23 cellular contexts compared by ENCODE assay signal in genomic region chr7:107799645-107800264, GRCh38. TPM values are rescaled to one million over a fixed set of nuclear protein-coding genes. Genes with fewer than 3 reads are reported as not detected.
DNase-seq lines count a peak whose midpoint lies in the region; ATAC-seq, FAIRE-seq and TF ChIP-seq lines count a peak whose summit lies in the region.
"Had no signal": no experiment of that assay in that cellular context is flagged by ENCODE, and none has a peak within 500 bp of the region (broad histone marks: within the 10 kb centered on the region; RNA-seq: fewer than 3 reads in every experiment).

No MANE protein-coding gene starts in this region.

- no peak for FAIRE-seq in small intestine (lab: Jason Lieb, UNC)
- FAIRE-seq: D721Med, GM12892 had no signal

- H3K27ac Mint-ChIP-seq in CD4-positive, alpha-beta memory T cell: no peak overlapping the region
- H3K27ac Mint-ChIP-seq: CD4-positive, CD25-positive, alpha-beta regulatory T cell had no signal

- H3K36me3 Mint-ChIP-seq in CD4-positive, alpha-beta memory T cell: peaks cover 0 to 4% of the 10 kb centered on the region in 2 donors

- no peak overlapping the region for H3K4me3 ChIP-seq in LNCaP clone FGC (ENCODE audit: low read depth, low read length)
- no peak overlapping the region for H3K4me3 ChIP-seq in esophagus muscularis mucosa
- H3K4me3 ChIP-seq in liver (ENCODE audit: low read depth in 1 of 3, low read length in 3 of 3): no peak overlapping the region
- peak overlapping the region; percentile 0 to 68 for H3K4me3 ChIP-seq in small intestine (ENCODE audit: low read depth in 1 of 2, low read length in 2 of 2)
- H3K4me3 ChIP-seq in CD4-positive, alpha-beta memory T cell (ENCODE audit: low read length in 2 of 2): no peak overlapping the region

- H3K4me1 ChIP-seq in esophagus muscularis mucosa (peaks cover 0 to 27% (median 18%) of the 10 kb centered on the region in 4 donors), liver (ENCODE audit: control insufficient read depth in 4 of 4, insufficient read depth in 4 of 4, low read length in 3 of 4) (peaks cover 0 to 9% (median 4%) of the 10 kb centered on the region in 4 donors), small intestine (ENCODE audit: control insufficient read depth in 2 of 2, insufficient read depth in 1 of 2, low read depth in 1 of 2, low read length in 1 of 2) (peaks cover 0 to 3% of the 10 kb centered on the region in 2 donors)
- H3K4me1 ChIP-seq in CD4-positive, alpha-beta memory T cell (ENCODE audit: insufficient read depth, low read length): no peaks in the 10 kb centered on the region

- CTCF ChIA-PET in CD4-positive, alpha-beta memory T cell (lab: Charles Lee; ENCODE audit: partially characterized antibody): interaction anchor here (0.9 kb wide), 1 partner anchor 11 kb away, joined by 3 read pairs; no protein-coding TSS in a partner anchor

- H3K27ac ChIP-seq in esophagus muscularis mucosa (replicated peaks in 1 of 4) (peak overlapping the region; percentile 66 to 73 (median 70)), liver (ENCODE audit: low read depth in 1 of 2, low read length in 2 of 2) (no peak overlapping the region), small intestine (ENCODE audit: low read depth in 1 of 2, low read length in 1 of 2) (no peak overlapping the region)
- no peak overlapping the region for H3K27ac ChIP-seq in CD4-positive, alpha-beta memory T cell (ENCODE audit: low read depth, low read length)

- TF ChIP-seq RAD21 in liver (IDR thresholded peaks at IDR 0.05): peak; percentile 11

- intact Hi-C loops in esophagus muscularis mucosa (cut with DNase I) (no loop called here), left ventricle myocardium superior (cut with micrococcal nuclease) (no loop called here)
- intact Hi-C loops in CD4-positive, alpha-beta memory T cell (cut with micrococcal nuclease): no loop called here

- H3K36me3 ChIP-seq in esophagus muscularis mucosa: no peaks in the 10 kb centered on the region
- no peaks in the 10 kb centered on the region for H3K36me3 ChIP-seq in liver (ENCODE audit: control insufficient read depth in 4 of 4, insufficient read depth in 3 of 4, low read depth in 1 of 4, low read length in 3 of 4)
- peaks cover 0 to 2% of the 10 kb centered on the region in 2 donors for H3K36me3 ChIP-seq in small intestine (ENCODE audit: control insufficient read depth in 2 of 2, insufficient read depth in 2 of 2, low read length in 2 of 2)
- no peaks in the 10 kb centered on the region for H3K36me3 ChIP-seq in CD4-positive, alpha-beta memory T cell (ENCODE audit: insufficient read depth, low read length)

- WGBS in esophagus muscularis mucosa: 36% methylated on average over 6 of the region's 6 CpGs
- WGBS in liver: 41% methylated on average over 6 of the region's 6 CpGs
- 10 to 22% (median 17%) methylated on average over 6 of the region's 6 CpGs for WGBS in small intestine, 3 donors

- TF ChIP-seq CTCF in LNCaP clone FGC (IDR thresholded peaks at IDR 0.05; ENCODE audit: control insufficient read depth, extremely low read depth, insufficient read depth) (no peak), esophagus muscularis mucosa (IDR thresholded peaks at IDR 0.05) (no peak), liver (IDR thresholded peaks at IDR 0.05; ENCODE audit: low read depth, low read length, missing input control) (no peak)

- no peaks in the 10 kb centered on the region for H3K9me3 ChIP-seq in esophagus muscularis mucosa
- no peaks in the 10 kb centered on the region for H3K9me3 ChIP-seq in liver (ENCODE audit: control insufficient read depth in 4 of 4, low read length in 3 of 4)
- H3K9me3 ChIP-seq in small intestine (ENCODE audit: control insufficient read depth, low read depth): no peaks in the 10 kb centered on the region
- no peaks in the 10 kb centered on the region for H3K9me3 ChIP-seq in CD4-positive, alpha-beta memory T cell (ENCODE audit: control insufficient read depth in 1 of 2, low read length in 2 of 2)

- H3K9me3 Mint-ChIP-seq in CD4-positive, alpha-beta memory T cell: peaks cover 0 to 9% (median 0%) of the 10 kb centered on the region in 8 donors

- no peak for TF ChIP-seq EP300 in esophagus muscularis mucosa (IDR thresholded peaks at IDR 0.05)

- H3K27me3 ChIP-seq in esophagus muscularis mucosa: no peaks in the 10 kb centered on the region
- H3K27me3 ChIP-seq in liver (ENCODE audit: control insufficient read depth in 4 of 4, insufficient read depth in 4 of 4, low read length in 3 of 4): no peaks in the 10 kb centered on the region
- no peaks in the 10 kb centered on the region for H3K27me3 ChIP-seq in small intestine (ENCODE audit: control insufficient read depth in 2 of 2, insufficient read depth in 2 of 2, low read length in 2 of 2)
- no peaks in the 10 kb centered on the region for H3K27me3 ChIP-seq in CD4-positive, alpha-beta memory T cell (ENCODE audit: insufficient read depth, low read length)

- DNase-seq in LNCaP clone FGC (ENCODE audit: low read depth): peak; percentile 82
- DNase-seq in esophagus muscularis mucosa (ENCODE audit: extremely low spot score): no peak
- DNase-seq in small intestine: peak; percentile 75
- no peak for DNase-seq in left ventricle myocardium superior
- DNase-seq in effector CD4-positive, alpha-beta T cell: no peak
- no peak for DNase-seq in AG08395 (ENCODE audit: low spot score)
- no peak for DNase-seq in CD4-positive, alpha-beta memory T cell
- DNase-seq: AML-193; CD4-positive, CD25-positive, alpha-beta regulatory T cell; DND-41; GDM1; HCEC 1CT; Karpas-422; NCI-H1105 treated with DMSO at 0.1 percent for 48 hours; NCI-H187 treated with DMSO at 0.1 percent for 48 hours; NCI-H2171; NCI-H774 had no signal

- no peak overlapping the region for H3K4me3 Mint-ChIP-seq in CD4-positive, alpha-beta memory T cell
- H3K4me3 Mint-ChIP-seq: CD4-positive, CD25-positive, alpha-beta regulatory T cell had no signal

- POLR2A ChIA-PET in CD4-positive, alpha-beta memory T cell (lab: Charles Lee; ENCODE audit: partially characterized antibody): interaction anchor here (1.3 kb wide), 1 partner anchor 12 kb away, joined by 4 read pairs; no protein-coding TSS in a partner anchor

- no peaks in the 10 kb centered on the region for H3K27me3 Mint-ChIP-seq in CD4-positive, alpha-beta memory T cell

- peaks cover 0 to 6% (median 1%) of the 10 kb centered on the region in 4 donors for H3K4me1 Mint-ChIP-seq in CD4-positive, alpha-beta memory T cell

- H3K9ac ChIP-seq in liver (ENCODE audit: low read depth in 1 of 2, low read length in 2 of 2): no peak overlapping the region

- no peak for TF ChIP-seq POLR2A in esophagus muscularis mucosa (IDR thresholded peaks at IDR 0.05; ENCODE audit: low read depth)

- ATAC-seq in left ventricle myocardium superior: no peak
- ATAC-seq: Panc1 had no signal

TF ChIP-seq in liver, 16 proteins besides CTCF, POLR2A, EP300 and RAD21 (continues in another document):
- TF ChIP-seq JUND (IDR thresholded peaks at IDR 0.05) (peak in 1 of 2 donors; percentile 30), EGR1 (IDR thresholded peaks at IDR 0.05; ENCODE audit: low read depth in 2 of 2) (no peak), TAF1 (conservative IDR thresholded peaks at IDR 0.05) (no peak), HNF4G (IDR thresholded peaks at IDR 0.05) (no peak), REST (IDR thresholded peaks at IDR 0.05) (peak; percentile 23), RXRA (IDR thresholded peaks at IDR 0.05) (peak in 1 of 2 donors; percentile 45), MAX (IDR thresholded peaks at IDR 0.05) (no peak)

RNA-seq across cellular contexts. Expression of gene SLC26A3, which starts 3.3 kb away (rescaled TPM):
- total RNA-seq in esophagus muscularis mucosa (10 to 100 TPM in 2 of 4 donors, 1 to 10 TPM in 2; 4.5 to 13.1 (median 10.4) TPM), liver (under 1 TPM; under 0.01 to 0.19 TPM), left ventricle myocardium superior (not detected)
- polyA plus RNA-seq in liver (under 1 TPM; 0.09 to 0.49 TPM), small intestine (100 to 1,000 TPM in 1 of 3 donors, 10 to 100 TPM in 2; 56.0 to 122 (median 70.7) TPM)
- total RNA-seq in CD4-positive, alpha-beta memory T cell: not detected
- not detected for polyA plus RNA-seq in CD4-positive, alpha-beta memory T cell
- total RNA-seq: A673; CD4-positive, CD25-positive, alpha-beta regulatory T cell; NCI-H460 had no signal

RNA-seq across cellular contexts. Expression of gene CBLL1, which starts 55.8 kb away (rescaled TPM):
- total RNA-seq in esophagus muscularis mucosa (10 to 100 TPM; 60.1 to 67.3 (median 63.6) TPM), liver (10 to 100 TPM in 1 of 2 donors, 1 to 10 TPM in 1; 9.0 to 17.0 TPM), left ventricle myocardium superior (24.8 TPM)
- polyA plus RNA-seq in liver (10 to 100 TPM in 1 of 2 donors, 1 to 10 TPM in 1; 5.2 to 10.9 TPM), small intestine (1 to 10 TPM; 6.2 to 9.8 (median 6.9) TPM)
- 10 to 100 TPM; 79.1 to 82.8 TPM for total RNA-seq in CD4-positive, alpha-beta memory T cell
- polyA plus RNA-seq in CD4-positive, alpha-beta memory T cell: 100 to 1,000 TPM in 1 of 2 donors, 10 to 100 TPM in 1; 68.9 to 200 TPM

Comparison
In these comparisons a context has a peak if more than half of its experiments do, and no peak if none do; other contexts are left out.
1. DNase-seq: peak in LNCaP clone FGC (single experiment) and small intestine (single experiment); none in esophagus muscularis mucosa (single experiment), left ventricle myocardium superior (single experiment), effector CD4-positive, alpha-beta T cell (single experiment), AG08395 (single experiment) and CD4-positive, alpha-beta memory T cell (0 of 5).
2. H3K4me3 ChIP-seq: peak in small intestine (2 of 2); none in LNCaP clone FGC (single experiment), esophagus muscularis mucosa (0 of 4), liver (0 of 3) and CD4-positive, alpha-beta memory T cell (0 of 2).
3. H3K27ac ChIP-seq: peak in esophagus muscularis mucosa (4 of 4); none in liver (0 of 2), small intestine (0 of 2) and CD4-positive, alpha-beta memory T cell (single experiment).